ENCODE assay signal across 14 cellular contexts in the genomic region with DNA sequence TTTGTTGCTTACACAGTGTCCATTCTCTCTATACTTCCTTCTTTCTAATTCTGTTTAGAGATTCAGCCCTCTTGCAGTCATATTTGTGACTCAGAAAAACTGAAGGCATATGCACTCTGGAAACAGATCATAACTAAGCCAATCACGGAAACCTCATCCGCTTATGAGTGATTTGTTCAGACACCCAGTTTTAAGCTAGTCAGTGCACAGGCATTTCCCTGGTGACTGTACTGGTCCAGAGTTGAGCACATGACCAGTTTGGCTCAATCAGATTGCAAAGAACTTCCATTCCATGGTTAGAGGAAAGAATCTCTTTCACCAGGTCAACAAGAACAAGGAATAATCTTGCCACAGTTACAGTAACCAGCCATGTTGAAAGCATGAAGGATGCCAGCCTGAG.
DNase-seq lines count a peak whose midpoint lies in the region; ATAC-seq and TF ChIP-seq lines count a peak whose summit lies in the region.
"Had no signal": no experiment of that assay in that cellular context is flagged by ENCODE, and none has a peak within 500 bp of the region (broad histone marks: within the 10 kb centered on the region; RNA-seq: fewer than 3 reads in every experiment).

No MANE protein-coding gene starts in this region.

- 62% methylated on average over 2 of the region's 2 CpGs for WGBS in hepatocyte (ENCODE audit: low lambda C conversion rate, missing lambda C conversion rate)
- 46% methylated on average over 2 of the region's 2 CpGs for WGBS in prostate gland

- no peaks in the 10 kb centered on the region for H3K9me2 ChIP-seq in hepatocyte (replicated peaks; ENCODE audit: insufficient read depth)

- TF ChIP-seq POLR2A in prostate gland (IDR thresholded peaks at IDR 0.05), result no peak

- H3K27me3 ChIP-seq in hepatocyte, result no peaks in the 10 kb centered on the region
- H3K27me3 ChIP-seq in prostate gland (replicated peaks; ENCODE audit: insufficient read depth), result no peaks in the 10 kb centered on the region
- H3K27me3 ChIP-seq: gastrocnemius medialis had no signal

- DNase-seq in AG08395 (ENCODE audit: low spot score), result peak; percentile 93
- peak; percentile 88 for DNase-seq in HT1080 (ENCODE audit: low read depth)
- peak; percentile 93 for DNase-seq in astrocyte of the spinal cord (ENCODE audit: low read depth, low spot score)
- peak; percentile 17 for DNase-seq in hepatocyte (ENCODE audit: low spot score)
- no peak for DNase-seq in GM19238 (ENCODE audit: insufficient read length, low spot score)
- DNase-seq in DMS79 treated with DMSO at 0.1 percent for 48 hours (lab: John Stamatoyannopoulos, UW), result no peak
- no peak for DNase-seq in prostate gland (ENCODE audit: low spot score)
- DNase-seq: caudate nucleus, gastrocnemius medialis, left colon, NCI-H1417 treated with DMSO at 0.1 percent for 48 hours, NCI-H526 treated with DMSO at 0.1 percent for 48 hours had no signal

- H3K4me1 ChIP-seq in hepatocyte (ENCODE audit: insufficient read depth) (no peaks in the 10 kb centered on the region), prostate gland (replicated peaks) (no peaks in the 10 kb centered on the region)
- H3K4me1 ChIP-seq: gastrocnemius medialis had no signal

- intact Hi-C loops in prostate gland (cut with DNase I), result no loop called here

- H3K36me3 ChIP-seq in hepatocyte (replicated peaks; ENCODE audit: insufficient read depth, low read depth) (no peaks in the 10 kb centered on the region), prostate gland (no peaks in the 10 kb centered on the region)
- H3K36me3 ChIP-seq: gastrocnemius medialis had no signal

- no peak overlapping the region for H3K4me2 ChIP-seq in hepatocyte

- TF ChIP-seq CTCF in astrocyte of the spinal cord (IDR thresholded peaks at IDR 0.05; ENCODE audit: low read depth, low read length), result no peak
- no peak for TF ChIP-seq CTCF in hepatocyte (IDR thresholded peaks at IDR 0.05; ENCODE audit: poor library complexity)
- TF ChIP-seq CTCF in prostate gland (IDR thresholded peaks at IDR 0.05), result no peak

- no peaks in the 10 kb centered on the region for H4K20me1 ChIP-seq in hepatocyte (ENCODE audit: insufficient read depth, poor library complexity, severe bottlenecking)

- H3K79me2 ChIP-seq in hepatocyte, result no peaks in the 10 kb centered on the region

- H3K9me3 ChIP-seq in hepatocyte (ENCODE audit: low read depth) (no peaks in the 10 kb centered on the region), prostate gland (no peaks in the 10 kb centered on the region)
- H3K9me3 ChIP-seq: gastrocnemius medialis had no signal

- in situ Hi-C loops in astrocyte of the spinal cord (cut with HindIII; ENCODE audit: low sequenced_read_pairs), result no loop called here

- ATAC-seq in HG03432 (IDR thresholded peaks at IDR 0.05; ENCODE audit: unreplicated experiment), result no peak
- ATAC-seq: gastrocnemius medialis, left colon had no signal

- H3K4me3 ChIP-seq in astrocyte of the spinal cord (ENCODE audit: low read depth, low read length) (no peak overlapping the region), hepatocyte (no peak overlapping the region), prostate gland (no peak overlapping the region)
- H3K4me3 ChIP-seq: gastrocnemius medialis had no signal

- no peak overlapping the region for H3K27ac ChIP-seq in hepatocyte
- H3K27ac ChIP-seq in prostate gland, result no peak overlapping the region
- H3K27ac ChIP-seq: C4-2B, gastrocnemius medialis had no signal

- H2AFZ ChIP-seq in hepatocyte, result no peak overlapping the region

Comparison
In these comparisons a context has a peak if more than half of its experiments do, and no peak if none do; other contexts are left out.
1. DNase-seq: peak in AG08395 (single experiment), HT1080 (single experiment), astrocyte of the spinal cord (single experiment) and hepatocyte (single experiment); none in GM19238 (single experiment), DMS79 treated with DMSO at 0.1 percent for 48 hours (single experiment) and prostate gland (single experiment).